ENCODE assay signal across 1 cellular context in the genomic region with DNA sequence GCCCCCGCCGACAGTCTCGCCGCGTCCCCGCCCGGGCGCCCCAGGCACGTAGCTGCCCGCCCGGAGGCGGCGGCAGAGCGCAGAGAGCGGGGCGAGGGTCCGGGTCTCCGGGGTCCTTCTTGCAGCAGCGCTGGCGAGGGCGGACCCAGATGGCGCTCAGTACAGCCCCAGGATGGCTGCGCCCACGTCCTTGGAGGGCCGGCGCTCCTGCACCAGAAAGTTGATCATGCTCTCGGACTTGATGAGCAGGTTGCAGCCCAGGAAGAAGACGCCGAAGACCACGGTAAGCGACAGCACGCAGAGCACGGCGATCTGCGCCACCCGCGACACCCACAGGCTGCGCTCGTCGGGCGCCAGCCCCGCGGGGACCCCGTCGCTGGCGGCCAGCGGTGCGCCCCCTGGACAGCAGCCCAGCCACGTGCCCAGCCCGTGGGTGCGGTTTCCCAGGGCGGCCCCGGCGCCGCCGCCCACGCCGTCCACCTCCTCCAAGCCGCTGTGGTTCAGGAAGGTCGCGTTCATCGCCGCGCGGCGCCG.
TF ChIP-seq lines count a peak whose summit lies in the region.

No MANE protein-coding gene starts in this region.

TF ChIP-seq in IMR-90, 13 proteins besides CTCF, POLR2A, EP300 and RAD21:
- TF ChIP-seq, protein P1, sequence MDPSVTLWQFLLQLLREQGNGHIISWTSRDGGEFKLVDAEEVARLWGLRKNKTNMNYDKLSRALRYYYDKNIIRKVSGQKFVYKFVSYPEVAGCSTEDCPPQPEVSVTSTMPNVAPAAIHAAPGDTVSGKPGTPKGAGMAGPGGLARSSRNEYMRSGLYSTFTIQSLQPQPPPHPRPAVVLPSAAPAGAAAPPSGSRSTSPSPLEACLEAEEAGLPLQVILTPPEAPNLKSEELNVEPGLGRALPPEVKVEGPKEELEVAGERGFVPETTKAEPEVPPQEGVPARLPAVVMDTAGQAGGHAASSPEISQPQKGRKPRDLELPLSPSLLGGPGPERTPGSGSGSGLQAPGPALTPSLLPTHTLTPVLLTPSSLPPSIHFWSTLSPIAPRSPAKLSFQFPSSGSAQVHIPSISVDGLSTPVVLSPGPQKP (IDR thresholded peaks at IDR 0.05; ENCODE audit: borderline replicate concordance, low read depth, low read length) = no peak
- TF ChIP-seq SMC3 (IDR thresholded peaks at IDR 0.05; ENCODE audit: low read depth, low read length) (no peak), CHD1 (IDR thresholded peaks at IDR 0.05; ENCODE audit: low read depth, low read length) (no peak), CEBPB (IDR thresholded peaks at IDR 0.05; ENCODE audit: low read depth, low read length) (no peak)
- TF ChIP-seq, protein P2, sequence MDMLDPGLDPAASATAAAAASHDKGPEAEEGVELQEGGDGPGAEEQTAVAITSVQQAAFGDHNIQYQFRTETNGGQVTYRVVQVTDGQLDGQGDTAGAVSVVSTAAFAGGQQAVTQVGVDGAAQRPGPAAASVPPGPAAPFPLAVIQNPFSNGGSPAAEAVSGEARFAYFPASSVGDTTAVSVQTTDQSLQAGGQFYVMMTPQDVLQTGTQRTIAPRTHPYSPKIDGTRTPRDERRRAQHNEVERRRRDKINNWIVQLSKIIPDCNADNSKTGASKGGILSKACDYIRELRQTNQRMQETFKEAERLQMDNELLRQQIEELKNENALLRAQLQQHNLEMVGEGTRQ (IDR thresholded peaks at IDR 0.05; ENCODE audit: low read depth, low read length) = peak; percentile 11; the same call in 1 of the 2 replicates
